In genomic region chr10:79111846-79112614, GRCh38 we compare ENCODE assay signal across 11 cellular contexts. TPM values are rescaled to one million over a fixed set of nuclear protein-coding genes. Genes with fewer than 3 reads are reported as not detected.
A peak's percentile ranks its signal among the peaks of the same experiment; 100 is the strongest.
DNase-seq lines count a peak whose midpoint lies in the region; ATAC-seq, FAIRE-seq and TF ChIP-seq lines count a peak whose summit lies in the region.
"Had no signal": no experiment of that assay in that cellular context is flagged by ENCODE, and none has a peak within 500 bp of the region (broad histone marks: within the 10 kb centered on the region; RNA-seq: fewer than 3 reads in every experiment).

No MANE protein-coding gene starts in this region.

- H2BK120ac ChIP-seq in H9 (ENCODE audit: low read depth, low read length, poor library complexity, severe bottlenecking): no peak overlapping the region

- H2AK5ac ChIP-seq in H9 (ENCODE audit: insufficient read length, low read length): no peak overlapping the region

- in situ Hi-C loops in mammary epithelial cell (cut with MboI; ENCODE audit: low sequenced_read_pairs in 2 of 2): no loop called here
- in situ Hi-C loops in HepG2 (cut with HindIII; ENCODE audit: extremely low pct_ligation_motif_present, low pct_unique_long_range_greater_than_20kb): no loop called here

- peaks cover 2% of the 10 kb centered on the region for H3K79me1 ChIP-seq in H9 (ENCODE audit: insufficient read depth, low read depth, low read length, poor library complexity, severe bottlenecking)

- no peak overlapping the region for H3K4me3 ChIP-seq in mammary epithelial cell (replicated peaks in 1 of 3; ENCODE audit: insufficient read depth in 1 of 3, low read depth in 2 of 3, low read length in 3 of 3)
- no peak overlapping the region for H3K4me3 ChIP-seq in HepG2 (replicated peaks in 1 of 3; ENCODE audit: insufficient read depth in 1 of 3, low read depth in 2 of 3, low read length in 3 of 3)
- no peak overlapping the region for H3K4me3 ChIP-seq in skin epidermis
- no peak overlapping the region for H3K4me3 ChIP-seq in SJCRH30

- 0 out of 4 replicates have a peak, but pooled peaks of 1 of the 2 experiments have one; percentile 22 for TF ChIP-seq POLR2A in HepG2 (IDR thresholded peaks at IDR 0.05; ENCODE audit: insufficient read depth in 1 of 2, low read depth in 2 of 2, low read length in 2 of 2)

- intact Hi-C loops in mammary epithelial cell (cut with micrococcal nuclease) (loop anchor here (1.0 to 2.0 kb wide), 2 partner anchors 39 to 83 kb away; no protein-coding TSS in a partner anchor), HepG2 (cut with micrococcal nuclease; ENCODE audit: unreplicated experiment) (no loop called here)

- BruUV-seq in mammary epithelial cell (replicated peaks; lab: Mats Ljungman, UMichigan): no TSS peak
- no TSS peak for BruUV-seq in HepG2 (replicated peaks; lab: Mats Ljungman, UMichigan)

- H3K23ac ChIP-seq in H9 (ENCODE audit: insufficient read length, low read depth, low read length): no peak overlapping the region

- peaks cover 3 to 20% (median 5%) of the 10 kb centered on the region in 3 experiments; a peak in 5 of 7 replicates for H3K36me3 Mint-ChIP-seq in H9 (ENCODE audit: insufficient read depth in 1 of 3, low read depth in 3 of 3)

- POLR2A ChIA-PET in HepG2 (lab: Yijun Ruan, JAX): interaction anchor here (0.9 to 1.4 kb wide), 4 partner anchors 17 to 46 kb away, joined by 3 to 8 read pairs (median 4); no protein-coding TSS in a partner anchor

- no peak overlapping the region for H3K4me3 Mint-ChIP-seq in H9
- H3K4me3 Mint-ChIP-seq: activated B cell treated with CpG ODN at 0.5 μM for 24 hours had no signal

- H3K4ac ChIP-seq in H9 (ENCODE audit: low read depth, low read length): no peak overlapping the region

- no peak overlapping the region for H2BK12ac ChIP-seq in H9 (ENCODE audit: insufficient read length, low read depth, low read length)

- ATAC-seq in HepG2 (no peak), GM21737 (IDR thresholded peaks at IDR 0.05; ENCODE audit: unreplicated experiment) (no peak), GM19452 (IDR thresholded peaks at IDR 0.05; ENCODE audit: unreplicated experiment) (no peak)

- no peaks in the 10 kb centered on the region for H3K9me3 Mint-ChIP-seq in H9
- H3K9me3 Mint-ChIP-seq: activated B cell treated with CpG ODN at 0.5 μM for 24 hours; activated T-helper 2 cell treated with anti-CD3 and anti-CD28 coated beads, Interferon-gamma antibody, Interleukin-2, Interleukin-4, amounts not matched to agents 10 μg/mL and 5 μg/mL and 100 μg/mL, durations not matched to agents 14 hours and 24 hours and 36 hours had no signal

- no peak overlapping the region for H2BK5ac ChIP-seq in H9 (ENCODE audit: insufficient read length, low read length)

- no peak for TF ChIP-seq EP300 in HepG2 (IDR thresholded peaks at IDR 0.05; ENCODE audit: low read depth in 2 of 2, low read length in 2 of 2)
- TF ChIP-seq EP300 in HepG2 (CRISPR knock-in tag; IDR thresholded peaks at IDR 0.05; ENCODE audit: borderline replicate concordance): no peak

- H4K91ac ChIP-seq in H9 (ENCODE audit: insufficient read length, low read depth, low read length): no peak overlapping the region

- H3K56ac ChIP-seq in H9 (ENCODE audit: insufficient read length, low read depth, low read length): no peak overlapping the region

- H3K14ac ChIP-seq in H9 (ENCODE audit: insufficient read depth, low read length): no peak overlapping the region; the same call in 1 of the 2 replicates

- H3K23me2 ChIP-seq in H9 (ENCODE audit: insufficient read length, low read depth, low read length, poor library complexity, severe bottlenecking): no peaks in the 10 kb centered on the region

- H3K79me2 ChIP-seq in H9 (ENCODE audit: insufficient read depth, low read length) (peaks cover 6% of the 10 kb centered on the region; the same call in 1 of the 2 replicates), mammary epithelial cell (ENCODE audit: insufficient read depth, low read length) (peaks cover 95% of the 10 kb centered on the region), HepG2 (ENCODE audit: insufficient read depth, low read length) (peaks cover 99% of the 10 kb centered on the region)

- no peaks in the 10 kb centered on the region for H3K27me3 Mint-ChIP-seq in H9 (ENCODE audit: low read depth)

- TF ChIP-seq CTCF in H9 (conservative IDR thresholded peaks at IDR 0.05) (no peak), mammary epithelial cell (conservative IDR thresholded peaks at IDR 0.05 in 1 of 2, IDR thresholded peaks at IDR 0.05 in 1 of 2; ENCODE audit: extremely low read depth in 1 of 2, insufficient read depth in 1 of 2, low read depth in 1 of 2, low read length in 2 of 2) (no peak), HepG2 (CRISPR knock-in tag; IDR thresholded peaks at IDR 0.05) (no peak)

- no peak overlapping the region for H2BK20ac ChIP-seq in H9 (ENCODE audit: low read depth, low read length, poor library complexity, severe bottlenecking)

- dilution Hi-C loops in mammary epithelial cell (cut with HindIII; ENCODE audit: low sequenced_read_pairs): loop anchor here (5.0 kb wide), 3 partner anchors 40 to 80 kb away; no protein-coding TSS in a partner anchor

- peaks cover 61 to 73% of the 10 kb centered on the region in 2 experiments for H3K4me1 Mint-ChIP-seq in H9

- DNase-seq in H9 (no peak), mammary epithelial cell (no peak), HepG2 (ENCODE audit: low spot score) (no peak), SJCRH30 (no peak)
- DNase-seq in stimulated activated naive CD4-positive, alpha-beta T cell (lab: John Stamatoyannopoulos, UW): no peak
- DNase-seq: activated B cell treated with CpG ODN at 0.5 μM for 24 hours, small intestine had no signal

- H3K9me3 ChIP-seq in H9 (ENCODE audit: control insufficient read depth, low read depth, low read length) (no peaks in the 10 kb centered on the region), mammary epithelial cell (replicated peaks; ENCODE audit: insufficient read depth, low read length) (no peaks in the 10 kb centered on the region), HepG2 (ENCODE audit: low read length) (no peaks in the 10 kb centered on the region), SJCRH30 (replicated peaks) (no peaks in the 10 kb centered on the region)

- H3K4me2 ChIP-seq in H9 (ENCODE audit: insufficient read depth, insufficient read length, low read length): no peak overlapping the region
- H3K4me2 ChIP-seq in mammary epithelial cell (ENCODE audit: insufficient read depth, low read depth, low read length): peak overlapping the region; percentile 77
- H3K4me2 ChIP-seq in HepG2 (ENCODE audit: low read depth, low read length): peak overlapping the region; percentile 34

- no peaks in the 10 kb centered on the region for H3K36me3 ChIP-seq in mammary epithelial cell (ENCODE audit: insufficient read depth, low read length)
- peaks cover 13 to 44% of the 10 kb centered on the region in 2 experiments; a peak in 4 of 5 replicates for H3K36me3 ChIP-seq in HepG2 (replicated peaks in 1 of 2; ENCODE audit: control insufficient read depth in 1 of 2, insufficient read depth in 2 of 2, low read length in 2 of 2)
- no peaks in the 10 kb centered on the region for H3K36me3 ChIP-seq in SJCRH30

- H4K20me1 ChIP-seq in H9 (ENCODE audit: control insufficient read depth, insufficient read depth, insufficient read length) (no peaks in the 10 kb centered on the region), mammary epithelial cell (ENCODE audit: insufficient read depth, low read length) (no peaks in the 10 kb centered on the region), HepG2 (ENCODE audit: insufficient read depth, low read length) (peaks cover 93% of the 10 kb centered on the region)

- no peak for FAIRE-seq in HepG2 (lab: Jason Lieb, UNC)
- FAIRE-seq: small intestine had no signal

- H3K27ac ChIP-seq in H9 (ENCODE audit: insufficient read length, low read depth, low read length) (no peak overlapping the region), mammary epithelial cell (ENCODE audit: insufficient read depth, low read depth, low read length) (peak overlapping the region; percentile 75), HepG2 (ENCODE audit: extremely low read length, insufficient read depth, low read length) (peak overlapping the region; percentile 33), skin epidermis (peak overlapping the region in 13 of 21 experiments; percentile 15 to 76 (median 62)), SJCRH30 (no peak overlapping the region)

- H2BK15ac ChIP-seq in H9 (ENCODE audit: low read depth, low read length): no peak overlapping the region

- H2AFZ ChIP-seq in H9 (ENCODE audit: low read length): no peak overlapping the region
- H2AFZ ChIP-seq in mammary epithelial cell (ENCODE audit: low read depth, low read length): no peak overlapping the region
- H2AFZ ChIP-seq in HepG2 (ENCODE audit: low read length): no peak overlapping the region

- H3K27me3 ChIP-seq in H9 (ENCODE audit: insufficient read depth, low read length) (no peaks in the 10 kb centered on the region), mammary epithelial cell (ENCODE audit: insufficient read depth, low read length) (no peaks in the 10 kb centered on the region), HepG2 (ENCODE audit: control insufficient read depth in 1 of 2, insufficient read depth in 2 of 2, low read length in 2 of 2) (no peaks in the 10 kb centered on the region), SJCRH30 (no peaks in the 10 kb centered on the region)

- TF ChIP-seq RAD21 in HepG2 (CRISPR knock-in tag; IDR thresholded peaks at IDR 0.05): no peak

- no peak overlapping the region for H3T11ph ChIP-seq in H9 (ENCODE audit: low read length)

- H3K9ac ChIP-seq in H9 (ENCODE audit: extremely low read depth, insufficient read length, low read length) (no peak overlapping the region), mammary epithelial cell (ENCODE audit: insufficient read depth, low read length) (no peak overlapping the region), HepG2 (ENCODE audit: insufficient read depth, low read depth, low read length) (no peak overlapping the region)

- H3K27ac Mint-ChIP-seq in H9: peak overlapping the region in 2 of 3 experiments; percentile 57 to 82; a peak in 2 of 7 replicates
- H3K27ac Mint-ChIP-seq: activated B cell treated with CpG ODN at 0.5 μM for 24 hours; activated T-helper 2 cell treated with anti-CD3 and anti-CD28 coated beads, Interferon-gamma antibody, Interleukin-2, Interleukin-4, amounts not matched to agents 10 μg/mL and 5 μg/mL and 100 μg/mL, durations not matched to agents 14 hours and 24 hours and 36 hours had no signal

- H3K4me1 ChIP-seq in H9 (ENCODE audit: insufficient read depth, low read length) (peaks cover 6% of the 10 kb centered on the region; the same call in 1 of the 2 replicates), mammary epithelial cell (ENCODE audit: insufficient read depth, low read length) (peaks cover 54% of the 10 kb centered on the region), HepG2 (ENCODE audit: insufficient read depth, low read length) (peaks cover 100% of the 10 kb centered on the region), SJCRH30 (peaks cover 32% of the 10 kb centered on the region)

- H4K8ac ChIP-seq in H9 (replicated peaks; ENCODE audit: insufficient read length, low read depth, low read length): no peak overlapping the region

- H4K5ac ChIP-seq in H9 (ENCODE audit: insufficient read length, low read depth, low read length): no peak overlapping the region

- CTCF ChIA-PET in mammary epithelial cell (lab: Charles Lee; ENCODE audit: low non-redundant PET): no interaction called here
- CTCF ChIA-PET in HepG2 (lab: Yijun Ruan, JAX; ENCODE audit: low intra/inter-chr PET ratio, low total read pairs): no interaction called here

- WGBS in H9 (ENCODE audit: extremely low coverage, insufficient read length, low lambda C conversion rate): no CpG with 5 or more reads among the region's 12 CpGs
- 81% methylated on average over 11 of the region's 12 CpGs for WGBS in mammary epithelial cell (ENCODE audit: low coverage, missing lambda C conversion rate)
- 89% methylated on average over 11 of the region's 12 CpGs for WGBS in HepG2 (ENCODE audit: low lambda C conversion rate)

- H3K18ac ChIP-seq in H9 (ENCODE audit: insufficient read length, low read depth, low read length): no peak overlapping the region

RNA-seq across cellular contexts. Expression of gene ZMIZ1, which starts 43.3 kb away (rescaled TPM):
- total RNA-seq in H9 (2021) (31.8 and 36.9 TPM in 2 replicates), mammary epithelial cell (10 to 100 TPM; 22.3 to 25.0 TPM), HepG2 (2016; rRNA removed; fragmentation: Illumina TruSeq; extraction: Trizol) (5.3 and 11.0 TPM in 2 replicates)
- polyA plus RNA-seq in mammary epithelial cell (5.9 TPM), HepG2 (2011; rRNA removed) (8.8 and 10.2 TPM in 2 replicates)
- polyA minus RNA-seq in mammary epithelial cell: 16.3 TPM
- total RNA-seq in HepG2 (2016; cell fraction: cytosol; rRNA removed; fragmentation: Illumina TruSeq; extraction: Trizol; ENCODE audit: low read depth): 2.3 and 2.6 TPM in 2 replicates
- total RNA-seq in HepG2 (2016; cell fraction: insoluble cytoplasmic fraction; rRNA removed; fragmentation: Illumina TruSeq; extraction: Trizol): 5.2 and 10.5 TPM in 2 replicates
- total RNA-seq in HepG2 (2016; cell fraction: membrane; rRNA removed; fragmentation: Illumina TruSeq; extraction: Trizol): 7.0 and 7.7 TPM in 2 replicates
- total RNA-seq in HepG2 (2016; cell fraction: nucleus; rRNA removed; fragmentation: Illumina TruSeq; extraction: Trizol): 9.9 and 13.1 TPM in 2 replicates
- polyA plus RNA-seq in HepG2 (2011; cell fraction: cytosol; rRNA removed): 7.4 TPM in 2 replicates
- 42.1 and 46.0 TPM in 2 replicates for polyA plus RNA-seq in HepG2 (2011; cell fraction: nucleus; rRNA removed)
- polyA plus RNA-seq in HepG2 (2012): 22.4 and 32.5 TPM in 2 replicates
- polyA plus RNA-seq in HepG2 (2016; cell fraction: cytosol; fragmentation: Illumina TruSeq; extraction: Trizol; ENCODE audit: low read depth): 0.69 and 1.1 TPM in 2 replicates
- 16.0 and 20.6 TPM in 2 replicates for polyA plus RNA-seq in HepG2 (2016; cell fraction: insoluble cytoplasmic fraction; fragmentation: Illumina TruSeq; extraction: Trizol; ENCODE audit: low read depth)
- polyA plus RNA-seq in HepG2 (2016; cell fraction: membrane; fragmentation: Illumina TruSeq; extraction: Trizol; ENCODE audit: low read depth): 2.4 and 3.8 TPM in 2 replicates
- polyA plus RNA-seq in HepG2 (2016; cell fraction: nucleus; fragmentation: Illumina TruSeq; extraction: Trizol; ENCODE audit: insufficient read depth, low read depth): 25.8 and 26.9 TPM in 2 replicates
- 7.8 and 28.6 TPM in 2 replicates for polyA minus RNA-seq in HepG2 (2011; rRNA and poly(A)+ RNA removed; ENCODE audit: low replicate concordance)
- 19.5 and 20.1 TPM in 2 replicates for polyA minus RNA-seq in HepG2 (2011; cell fraction: cytosol; rRNA and poly(A)+ RNA removed)
- polyA minus RNA-seq in HepG2 (2011; cell fraction: nucleus; rRNA and poly(A)+ RNA removed): 27.4 and 29.2 TPM in 2 replicates
- total RNA-seq in SJCRH30 (2014; rRNA removed; shearing (Covaris generic)): 11.5 and 13.6 TPM in 2 replicates

Comparison
In these comparisons a context has a peak if more than half of its experiments do, and no peak if none do; other contexts are left out.
1. H3K27ac ChIP-seq: peak in mammary epithelial cell (single experiment), HepG2 (single experiment) and skin epidermis (13 of 21); none in H9 (single experiment) and SJCRH30 (single experiment).